In the genomic region with DNA sequence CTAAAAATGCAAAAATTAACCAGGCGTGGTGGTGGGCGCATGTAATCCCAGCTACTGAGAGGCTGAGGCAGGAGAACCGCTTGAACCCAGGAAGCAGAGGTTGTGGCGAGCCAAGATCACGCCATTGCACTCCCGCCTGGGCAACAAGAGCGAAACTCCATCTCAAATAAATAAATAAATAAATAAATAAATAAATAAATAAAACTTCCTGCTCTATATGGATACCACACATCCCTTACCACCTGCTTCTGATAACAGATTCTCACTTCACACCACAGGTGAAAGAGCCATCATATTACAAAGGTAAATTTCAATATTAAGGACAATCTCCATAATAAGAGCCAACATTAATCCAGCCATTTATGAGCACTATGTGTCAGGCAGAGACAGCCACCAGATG, we compare ENCODE assay signal across 1 cellular context.
TF ChIP-seq lines count a peak whose summit lies in the region.

No MANE protein-coding gene starts in this region.

TF ChIP-seq in HEK293, 187 proteins besides CTCF, POLR2A, EP300 and RAD21 (continued from another document and continues in another):
- TF ChIP-seq ZEB2 (tag by site-specific recombination; IDR thresholded peaks at IDR 0.05) (no peak), ZNF558 (tag by site-specific recombination; IDR thresholded peaks at IDR 0.05) (peak; percentile 61; the same call in 1 of the 2 replicates), ZNF548 (tag by site-specific recombination; IDR thresholded peaks at IDR 0.05) (no peak), ZNF624 (tag by site-specific recombination; IDR thresholded peaks at IDR 0.05) (no peak), ZNF76 (tag by site-specific recombination; IDR thresholded peaks at IDR 0.05; ENCODE audit: borderline replicate concordance, low read depth) (no peak), ZSCAN23 (tag by site-specific recombination; IDR thresholded peaks at IDR 0.05) (no peak), ZNF391 (tag by site-specific recombination; IDR thresholded peaks at IDR 0.05; ENCODE audit: borderline replicate concordance, low read depth) (no peak), ZNF654 (tag by site-specific recombination; IDR thresholded peaks at IDR 0.05; ENCODE audit: low read depth) (peak; percentile 29; the same call in 1 of the 2 replicates), RBAK (tag by site-specific recombination; IDR thresholded peaks at IDR 0.05) (no peak), ZNF571 (tag by site-specific recombination; IDR thresholded peaks at IDR 0.05) (no peak), ZFHX2 (tag by site-specific recombination; conservative IDR thresholded peaks at IDR 0.05) (no peak), ZNF549 (tag by site-specific recombination; IDR thresholded peaks at IDR 0.05) (no peak), ZBTB1 (tag by site-specific recombination; IDR thresholded peaks at IDR 0.05) (no peak), ZNF660 (tag by site-specific recombination; IDR thresholded peaks at IDR 0.05) (no peak), ZNF37A (tag by site-specific recombination; IDR thresholded peaks at IDR 0.05) (no peak), ZFP3 (tag by site-specific recombination; IDR thresholded peaks at IDR 0.05; ENCODE audit: low read depth) (no peak), KLF8 (tag by site-specific recombination; IDR thresholded peaks at IDR 0.05) (no peak), ZNF792 (tag by site-specific recombination; IDR thresholded peaks at IDR 0.05) (no peak), ZNF155 (tag by site-specific recombination; IDR thresholded peaks at IDR 0.05) (no peak), ZFP41 (tag by site-specific recombination; IDR thresholded peaks at IDR 0.05; ENCODE audit: borderline replicate concordance) (no peak), ZNF48 (tag by site-specific recombination; IDR thresholded peaks at IDR 0.05) (no peak), ZNF132 (tag by site-specific recombination; IDR thresholded peaks at IDR 0.05; ENCODE audit: borderline replicate concordance) (no peak), ZNF16 (tag by site-specific recombination; IDR thresholded peaks at IDR 0.05; ENCODE audit: low read depth) (no peak), ZNF266 (tag by site-specific recombination; IDR thresholded peaks at IDR 0.05; ENCODE audit: low read depth) (peak; percentile 67), TCF7L2 (IDR thresholded peaks at IDR 0.05; ENCODE audit: borderline replicate concordance, low read depth, low read length) (no peak), MZF1 (tag by site-specific recombination; IDR thresholded peaks at IDR 0.05; ENCODE audit: borderline replicate concordance) (no peak), ZNF202 (tag by site-specific recombination; IDR thresholded peaks at IDR 0.05; ENCODE audit: borderline replicate concordance) (peak; percentile 91), KLF1 (tag by site-specific recombination; IDR thresholded peaks at IDR 0.05) (no peak), ZNF239 (tag by site-specific recombination; IDR thresholded peaks at IDR 0.05) (no peak), ZBTB21 (tag by site-specific recombination; IDR thresholded peaks at IDR 0.05) (no peak), REPIN1 (tag by site-specific recombination; IDR thresholded peaks at IDR 0.05; ENCODE audit: low read depth) (no peak), ZNF335 (tag by site-specific recombination; conservative IDR thresholded peaks at IDR 0.05) (no peak), YY1 (tag by site-specific recombination; IDR thresholded peaks at IDR 0.05) (no peak), MEIS1 (CRISPR knock-in tag; IDR thresholded peaks at IDR 0.05; ENCODE audit: borderline replicate concordance) (no peak), ZNF311 (tag by site-specific recombination; IDR thresholded peaks at IDR 0.05; ENCODE audit: borderline replicate concordance) (no peak), ZNF211 (tag by site-specific recombination; IDR thresholded peaks at IDR 0.05; ENCODE audit: low read depth) (no peak), SETDB1 (IDR thresholded peaks at IDR 0.05; ENCODE audit: insufficient read length, low read length) (no peak), ZNF530 (tag by site-specific recombination; IDR thresholded peaks at IDR 0.05; ENCODE audit: low read depth) (no peak), PRDM1 (tag by site-specific recombination; IDR thresholded peaks at IDR 0.05) (no peak), KLF16 (tag by site-specific recombination; IDR thresholded peaks at IDR 0.05) (no peak), SP2 (tag by site-specific recombination; IDR thresholded peaks at IDR 0.05) (no peak), SP7 (tag by site-specific recombination; IDR thresholded peaks at IDR 0.05) (no peak), ZNF501 (tag by site-specific recombination; IDR thresholded peaks at IDR 0.05) (no peak), ZNF837 (tag by site-specific recombination; IDR thresholded peaks at IDR 0.05) (no peak), HOXC10 (CRISPR knock-in tag; IDR thresholded peaks at IDR 0.05) (no peak)
- TF ChIP-seq, protein P1, sequence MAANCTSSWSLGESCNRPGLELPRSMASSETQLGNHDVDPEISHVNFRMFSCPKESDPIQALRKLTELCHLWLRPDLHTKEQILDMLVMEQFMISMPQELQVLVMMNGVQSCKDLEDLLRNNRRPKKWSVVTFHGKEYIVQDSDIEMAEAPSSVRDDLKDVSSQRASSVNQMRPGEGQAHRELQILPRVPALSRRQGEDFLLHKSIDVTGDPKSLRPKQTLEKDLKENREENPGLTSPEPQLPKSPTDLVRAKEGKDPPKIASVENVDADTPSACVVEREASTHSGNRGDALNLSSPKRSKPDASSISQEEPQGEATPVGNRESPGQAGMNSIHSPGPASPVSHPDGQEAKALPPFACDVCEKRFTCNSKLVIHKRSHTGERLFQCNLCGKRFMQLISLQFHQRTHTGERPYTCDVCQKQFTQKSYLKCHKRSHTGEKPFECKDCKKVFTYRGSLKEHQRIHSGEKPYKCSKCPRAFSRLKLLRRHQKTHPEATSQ (tag by site-specific recombination; IDR thresholded peaks at IDR 0.05), result no peak
- TF ChIP-seq, protein P2, sequence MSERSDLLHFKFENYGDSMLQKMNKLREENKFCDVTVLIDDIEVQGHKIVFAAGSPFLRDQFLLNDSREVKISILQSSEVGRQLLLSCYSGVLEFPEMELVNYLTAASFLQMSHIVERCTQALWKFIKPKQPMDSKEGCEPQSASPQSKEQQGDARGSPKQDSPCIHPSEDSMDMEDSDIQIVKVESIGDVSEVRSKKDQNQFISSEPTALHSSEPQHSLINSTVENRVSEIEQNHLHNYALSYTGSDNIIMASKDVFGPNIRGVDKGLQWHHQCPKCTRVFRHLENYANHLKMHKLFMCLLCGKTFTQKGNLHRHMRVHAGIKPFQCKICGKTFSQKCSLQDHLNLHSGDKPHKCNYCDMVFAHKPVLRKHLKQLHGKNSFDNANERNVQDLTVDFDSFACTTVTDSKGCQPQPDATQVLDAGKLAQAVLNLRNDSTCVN (tag by site-specific recombination; optimal IDR thresholded peaks at IDR 0.05), result no peak
- TF ChIP-seq, protein P3, sequence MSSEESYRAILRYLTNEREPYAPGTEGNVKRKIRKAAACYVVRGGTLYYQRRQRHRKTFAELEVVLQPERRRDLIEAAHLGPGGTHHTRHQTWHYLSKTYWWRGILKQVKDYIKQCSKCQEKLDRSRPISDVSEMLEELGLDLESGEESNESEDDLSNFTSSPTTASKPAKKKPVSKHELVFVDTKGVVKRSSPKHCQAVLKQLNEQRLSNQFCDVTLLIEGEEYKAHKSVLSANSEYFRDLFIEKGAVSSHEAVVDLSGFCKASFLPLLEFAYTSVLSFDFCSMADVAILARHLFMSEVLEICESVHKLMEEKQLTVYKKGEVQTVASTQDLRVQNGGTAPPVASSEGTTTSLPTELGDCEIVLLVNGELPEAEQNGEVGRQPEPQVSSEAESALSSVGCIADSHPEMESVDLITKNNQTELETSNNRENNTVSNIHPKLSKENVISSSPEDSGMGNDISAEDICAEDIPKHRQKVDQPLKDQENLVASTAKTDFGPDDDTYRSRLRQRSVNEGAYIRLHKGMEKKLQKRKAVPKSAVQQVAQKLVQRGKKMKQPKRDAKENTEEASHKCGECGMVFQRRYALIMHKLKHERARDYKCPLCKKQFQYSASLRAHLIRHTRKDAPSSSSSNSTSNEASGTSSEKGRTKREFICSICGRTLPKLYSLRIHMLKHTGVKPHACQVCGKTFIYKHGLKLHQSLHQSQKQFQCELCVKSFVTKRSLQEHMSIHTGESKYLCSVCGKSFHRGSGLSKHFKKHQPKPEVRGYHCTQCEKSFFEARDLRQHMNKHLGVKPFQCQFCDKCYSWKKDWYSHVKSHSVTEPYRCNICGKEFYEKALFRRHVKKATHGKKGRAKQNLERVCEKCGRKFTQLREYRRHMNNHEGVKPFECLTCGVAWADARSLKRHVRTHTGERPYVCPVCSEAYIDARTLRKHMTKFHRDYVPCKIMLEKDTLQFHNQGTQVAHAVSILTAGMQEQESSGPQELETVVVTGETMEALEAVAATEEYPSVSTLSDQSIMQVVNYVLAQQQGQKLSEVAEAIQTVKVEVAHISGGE (tag by site-specific recombination; conservative IDR thresholded peaks at IDR 0.05; ENCODE audit: low read depth), result peak; percentile 65
- TF ChIP-seq, protein P4, sequence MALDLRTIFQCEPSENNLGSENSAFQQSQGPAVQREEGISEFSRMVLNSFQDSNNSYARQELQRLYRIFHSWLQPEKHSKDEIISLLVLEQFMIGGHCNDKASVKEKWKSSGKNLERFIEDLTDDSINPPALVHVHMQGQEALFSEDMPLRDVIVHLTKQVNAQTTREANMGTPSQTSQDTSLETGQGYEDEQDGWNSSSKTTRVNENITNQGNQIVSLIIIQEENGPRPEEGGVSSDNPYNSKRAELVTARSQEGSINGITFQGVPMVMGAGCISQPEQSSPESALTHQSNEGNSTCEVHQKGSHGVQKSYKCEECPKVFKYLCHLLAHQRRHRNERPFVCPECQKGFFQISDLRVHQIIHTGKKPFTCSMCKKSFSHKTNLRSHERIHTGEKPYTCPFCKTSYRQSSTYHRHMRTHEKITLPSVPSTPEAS (tag by site-specific recombination; IDR thresholded peaks at IDR 0.05), result no peak
- TF ChIP-seq, protein P5, sequence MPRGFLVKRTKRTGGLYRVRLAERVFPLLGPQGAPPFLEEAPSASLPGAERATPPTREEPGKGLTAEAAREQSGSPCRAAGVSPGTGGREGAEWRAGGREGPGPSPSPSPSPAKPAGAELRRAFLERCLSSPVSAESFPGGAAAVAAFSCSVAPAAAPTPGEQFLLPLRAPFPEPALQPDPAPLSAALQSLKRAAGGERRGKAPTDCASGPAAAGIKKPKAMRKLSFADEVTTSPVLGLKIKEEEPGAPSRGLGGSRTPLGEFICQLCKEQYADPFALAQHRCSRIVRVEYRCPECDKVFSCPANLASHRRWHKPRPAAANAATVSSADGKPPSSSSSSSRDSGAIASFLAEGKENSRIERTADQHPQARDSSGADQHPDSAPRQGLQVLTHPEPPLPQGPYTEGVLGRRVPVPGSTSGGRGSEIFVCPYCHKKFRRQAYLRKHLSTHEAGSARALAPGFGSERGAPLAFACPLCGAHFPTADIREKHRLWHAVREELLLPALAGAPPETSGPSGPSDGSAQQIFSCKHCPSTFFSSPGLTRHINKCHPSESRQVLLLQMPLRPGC (tag by site-specific recombination; IDR thresholded peaks at IDR 0.05), result no peak
- TF ChIP-seq, protein P6, sequence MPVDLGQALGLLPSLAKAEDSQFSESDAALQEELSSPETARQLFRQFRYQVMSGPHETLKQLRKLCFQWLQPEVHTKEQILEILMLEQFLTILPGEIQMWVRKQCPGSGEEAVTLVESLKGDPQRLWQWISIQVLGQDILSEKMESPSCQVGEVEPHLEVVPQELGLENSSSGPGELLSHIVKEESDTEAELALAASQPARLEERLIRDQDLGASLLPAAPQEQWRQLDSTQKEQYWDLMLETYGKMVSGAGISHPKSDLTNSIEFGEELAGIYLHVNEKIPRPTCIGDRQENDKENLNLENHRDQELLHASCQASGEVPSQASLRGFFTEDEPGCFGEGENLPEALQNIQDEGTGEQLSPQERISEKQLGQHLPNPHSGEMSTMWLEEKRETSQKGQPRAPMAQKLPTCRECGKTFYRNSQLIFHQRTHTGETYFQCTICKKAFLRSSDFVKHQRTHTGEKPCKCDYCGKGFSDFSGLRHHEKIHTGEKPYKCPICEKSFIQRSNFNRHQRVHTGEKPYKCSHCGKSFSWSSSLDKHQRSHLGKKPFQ (tag by site-specific recombination; IDR thresholded peaks at IDR 0.05), result no peak
- TF ChIP-seq, protein P7, sequence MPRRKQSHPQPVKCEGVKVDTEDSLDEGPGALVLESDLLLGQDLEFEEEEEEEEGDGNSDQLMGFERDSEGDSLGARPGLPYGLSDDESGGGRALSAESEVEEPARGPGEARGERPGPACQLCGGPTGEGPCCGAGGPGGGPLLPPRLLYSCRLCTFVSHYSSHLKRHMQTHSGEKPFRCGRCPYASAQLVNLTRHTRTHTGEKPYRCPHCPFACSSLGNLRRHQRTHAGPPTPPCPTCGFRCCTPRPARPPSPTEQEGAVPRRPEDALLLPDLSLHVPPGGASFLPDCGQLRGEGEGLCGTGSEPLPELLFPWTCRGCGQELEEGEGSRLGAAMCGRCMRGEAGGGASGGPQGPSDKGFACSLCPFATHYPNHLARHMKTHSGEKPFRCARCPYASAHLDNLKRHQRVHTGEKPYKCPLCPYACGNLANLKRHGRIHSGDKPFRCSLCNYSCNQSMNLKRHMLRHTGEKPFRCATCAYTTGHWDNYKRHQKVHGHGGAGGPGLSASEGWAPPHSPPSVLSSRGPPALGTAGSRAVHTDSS (tag by site-specific recombination; IDR thresholded peaks at IDR 0.05), result no peak
